Comparison of ENCODE assay signal across 12 cellular contexts in the genomic region with DNA sequence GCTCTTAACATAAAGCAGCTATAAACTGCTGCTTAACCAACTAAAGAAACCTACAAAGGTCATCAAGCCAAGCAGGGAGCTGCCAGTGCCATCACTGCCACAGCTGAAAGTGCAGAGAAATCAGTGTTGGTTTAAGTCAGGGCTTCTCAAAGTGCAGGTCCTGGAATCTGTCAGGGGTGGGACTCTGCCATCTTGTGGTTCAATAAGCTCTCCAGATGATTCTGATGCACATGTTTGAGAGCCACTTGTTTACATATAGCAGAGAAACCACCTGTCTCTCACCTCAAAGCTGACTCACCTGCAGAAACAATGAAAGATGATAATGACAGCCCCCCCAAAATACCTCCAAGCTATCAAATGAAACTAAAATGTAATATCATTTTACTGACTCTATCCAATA. TPM values are rescaled to one million over a fixed set of nuclear protein-coding genes. Genes with fewer than 3 reads are reported as not detected.
A peak's percentile ranks its signal among the peaks of the same experiment; 100 is the strongest.
DNase-seq lines count a peak whose midpoint lies in the region; ATAC-seq and TF ChIP-seq lines count a peak whose summit lies in the region.
"Had no signal": no experiment of that assay in that cellular context is flagged by ENCODE, and none has a peak within 500 bp of the region (broad histone marks: within the 10 kb centered on the region; RNA-seq: fewer than 3 reads in every experiment).

No MANE protein-coding gene starts in this region.

- peak; percentile 39 for ATAC-seq in activated naive CD8-positive, alpha-beta T cell treated with anti-CD3 and anti-CD28 coated beads, Interleukin-2, amount 10 ng/mL, durations not matched to agents 7 days and 5 days (ENCODE audit: low read depth)
- peak; percentile 43 for ATAC-seq in activated T-helper 17 cell treated with anti-CD3 and anti-CD28 coated beads, Interleukin-2, amount 50 U/mL, for 72 hours (replicated peaks)
- no peak for ATAC-seq in HG02571 (IDR thresholded peaks at IDR 0.05; ENCODE audit: unreplicated experiment)
- no peak for ATAC-seq in lower lobe of right lung

- H3K27ac Mint-ChIP-seq in activated naive CD8-positive, alpha-beta T cell treated with anti-CD3 and anti-CD28 coated beads, Interleukin-2, amount 10 ng/mL, durations not matched to agents 7 days and 5 days: no peak overlapping the region
- H3K27ac Mint-ChIP-seq in activated naive CD8-positive, alpha-beta T cell treated with anti-CD3 and anti-CD28 coated beads for 36 hours: no peak overlapping the region
- no peak overlapping the region for H3K27ac Mint-ChIP-seq in activated T-helper 17 cell treated with anti-CD3 and anti-CD28 coated beads, Interleukin-2, amount 50 U/mL, for 72 hours

- H3K27me3 ChIP-seq in lower lobe of right lung (ENCODE audit: low read depth): no peaks in the 10 kb centered on the region

- POLR2A ChIA-PET in activated naive CD8-positive, alpha-beta T cell treated with anti-CD3 and anti-CD28 coated beads, Interleukin-2, amount 10 ng/mL, durations not matched to agents 7 days and 5 days (lab: Charles Lee): no interaction called here

- no peaks in the 10 kb centered on the region for H3K9me3 Mint-ChIP-seq in activated naive CD8-positive, alpha-beta T cell treated with anti-CD3 and anti-CD28 coated beads, Interleukin-2, amount 10 ng/mL, durations not matched to agents 7 days and 5 days
- no peaks in the 10 kb centered on the region for H3K9me3 Mint-ChIP-seq in activated naive CD8-positive, alpha-beta T cell treated with anti-CD3 and anti-CD28 coated beads for 36 hours
- no peaks in the 10 kb centered on the region for H3K9me3 Mint-ChIP-seq in activated T-helper 17 cell treated with anti-CD3 and anti-CD28 coated beads, Interleukin-2, amount 50 U/mL, for 72 hours

- H3K9me3 ChIP-seq in lower lobe of right lung: no peaks in the 10 kb centered on the region

- H3K4me1 ChIP-seq in lower lobe of right lung: peaks cover 15% of the 10 kb centered on the region

- H3K4me3 Mint-ChIP-seq in activated naive CD8-positive, alpha-beta T cell treated with anti-CD3 and anti-CD28 coated beads, Interleukin-2, amount 10 ng/mL, durations not matched to agents 7 days and 5 days: no peak overlapping the region
- no peak overlapping the region for H3K4me3 Mint-ChIP-seq in activated naive CD8-positive, alpha-beta T cell treated with anti-CD3 and anti-CD28 coated beads for 36 hours
- H3K4me3 Mint-ChIP-seq in activated T-helper 17 cell treated with anti-CD3 and anti-CD28 coated beads, Interleukin-2, amount 50 U/mL, for 72 hours: no peak overlapping the region

- H3K4me1 Mint-ChIP-seq in activated naive CD8-positive, alpha-beta T cell treated with anti-CD3 and anti-CD28 coated beads, Interleukin-2, amount 10 ng/mL, durations not matched to agents 7 days and 5 days: peaks cover 3% of the 10 kb centered on the region
- H3K4me1 Mint-ChIP-seq in activated naive CD8-positive, alpha-beta T cell treated with anti-CD3 and anti-CD28 coated beads for 36 hours: peaks cover 10% of the 10 kb centered on the region
- peaks cover 7% of the 10 kb centered on the region for H3K4me1 Mint-ChIP-seq in activated T-helper 17 cell treated with anti-CD3 and anti-CD28 coated beads, Interleukin-2, amount 50 U/mL, for 72 hours

- DNase-seq in activated naive CD8-positive, alpha-beta T cell treated with anti-CD3 and anti-CD28 coated beads, Interleukin-2, amount 10 ng/mL, durations not matched to agents 7 days and 5 days: no peak
- no peak for DNase-seq in activated naive CD8-positive, alpha-beta T cell treated with anti-CD3 and anti-CD28 coated beads for 36 hours
- DNase-seq in NCI-H146 treated with DMSO at 0.1 percent for 48 hours (lab: John Stamatoyannopoulos, UW; ENCODE audit: unreplicated experiment) (peak; percentile 79), retinal pigment epithelial cell (ENCODE audit: low read depth) (no peak), lower lobe of right lung (no peak), KG1 (lab: John Stamatoyannopoulos, UW) (no peak)
- DNase-seq: effector CD8-positive, alpha-beta T cell; GDM1; mesenchymal stem cell; stimulated activated CD4-positive, alpha-beta T cell treated with anti-CD3 and anti-CD28 coated beads, Interleukin-2, amount 100 ng/mL, for 48 hours had no signal

- peaks cover 13% of the 10 kb centered on the region for H3K27me3 Mint-ChIP-seq in activated naive CD8-positive, alpha-beta T cell treated with anti-CD3 and anti-CD28 coated beads, Interleukin-2, amount 10 ng/mL, durations not matched to agents 7 days and 5 days
- no peaks in the 10 kb centered on the region for H3K27me3 Mint-ChIP-seq in activated naive CD8-positive, alpha-beta T cell treated with anti-CD3 and anti-CD28 coated beads for 36 hours
- H3K27me3 Mint-ChIP-seq in activated T-helper 17 cell treated with anti-CD3 and anti-CD28 coated beads, Interleukin-2, amount 50 U/mL, for 72 hours: peaks cover 8% of the 10 kb centered on the region

- no peak overlapping the region for H3K27ac ChIP-seq in lower lobe of right lung

- H3K4me3 ChIP-seq in retinal pigment epithelial cell (ENCODE audit: low read length): no peak overlapping the region
- H3K4me3 ChIP-seq in lower lobe of right lung: no peak overlapping the region

- intact Hi-C loops in lower lobe of right lung (cut with DNase I): no loop called here

- TF ChIP-seq CTCF in retinal pigment epithelial cell (conservative IDR thresholded peaks at IDR 0.05; ENCODE audit: low read depth, low read length) (peak; percentile 11), lower lobe of right lung (IDR thresholded peaks at IDR 0.05) (no peak)

- H3K36me3 Mint-ChIP-seq in activated naive CD8-positive, alpha-beta T cell treated with anti-CD3 and anti-CD28 coated beads, Interleukin-2, amount 10 ng/mL, durations not matched to agents 7 days and 5 days: no peaks in the 10 kb centered on the region
- H3K36me3 Mint-ChIP-seq in activated naive CD8-positive, alpha-beta T cell treated with anti-CD3 and anti-CD28 coated beads for 36 hours: no peaks in the 10 kb centered on the region
- no peaks in the 10 kb centered on the region for H3K36me3 Mint-ChIP-seq in activated T-helper 17 cell treated with anti-CD3 and anti-CD28 coated beads, Interleukin-2, amount 50 U/mL, for 72 hours (ENCODE audit: low read depth)

- no peaks in the 10 kb centered on the region for H3K36me3 ChIP-seq in lower lobe of right lung

RNA-seq across cellular contexts. Expression of a gene that starts 49.3 kb away (rescaled TPM):
- total RNA-seq in activated naive CD8-positive, alpha-beta T cell treated with anti-CD3 and anti-CD28 coated beads, Interleukin-2, amount 10 ng/mL, durations not matched to agents 7 days and 5 days: 10 to 100 TPM; 62.4 to 71.0 TPM
- 10 to 100 TPM; 49.7 to 52.7 TPM for total RNA-seq in activated naive CD8-positive, alpha-beta T cell treated with anti-CD3 and anti-CD28 coated beads for 36 hours
- total RNA-seq in activated T-helper 17 cell treated with anti-CD3 and anti-CD28 coated beads, Interleukin-2, amount 50 U/mL, for 72 hours: 10 to 100 TPM; 57.0 to 67.7 TPM
- 91.1 TPM for total RNA-seq in lower lobe of right lung

Comparison
In these comparisons a context has a peak if more than half of its experiments do, and no peak if none do; other contexts are left out.
1. ATAC-seq: peak in activated naive CD8-positive, alpha-beta T cell treated with anti-CD3 and anti-CD28 coated beads, Interleukin-2, amount 10 ng/mL, durations not matched to agents 7 days and 5 days (single experiment) and activated T-helper 17 cell treated with anti-CD3 and anti-CD28 coated beads, Interleukin-2, amount 50 U/mL, for 72 hours (single experiment); none in HG02571 (single experiment) and lower lobe of right lung (0 of 2).